In the genomic region with DNA sequence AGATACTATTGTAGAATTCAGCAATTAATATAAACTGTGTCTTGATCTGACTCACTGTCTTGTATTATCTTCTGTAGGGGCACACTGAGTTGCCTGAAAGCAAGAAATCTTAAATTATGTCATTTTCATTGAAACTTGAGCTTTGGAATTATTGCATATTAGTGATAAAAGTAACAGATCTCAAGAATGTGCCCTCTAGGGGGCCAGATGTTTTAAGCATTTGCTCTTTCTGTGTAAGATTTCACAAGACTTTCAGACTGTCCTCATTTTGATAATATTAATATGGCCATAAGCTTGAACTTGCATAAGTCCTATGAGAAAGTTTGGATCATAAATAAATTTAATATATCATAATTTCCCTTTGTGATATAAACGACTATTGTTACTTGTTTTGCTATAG, we compare ENCODE assay signal across 14 cellular contexts. TPM values are rescaled to one million over a fixed set of nuclear protein-coding genes. Genes with fewer than 3 reads are reported as not detected.
A peak's percentile ranks its signal among the peaks of the same experiment; 100 is the strongest.
DNase-seq lines count a peak whose midpoint lies in the region; TF ChIP-seq lines count a peak whose summit lies in the region.
"Had no signal": no experiment of that assay in that cellular context is flagged by ENCODE, and none has a peak within 500 bp of the region (broad histone marks: within the 10 kb centered on the region; RNA-seq: fewer than 3 reads in every experiment).

No MANE protein-coding gene starts in this region.

- H3K4me3 Mint-ChIP-seq in endodermal cell = no peak overlapping the region
- H3K4me3 Mint-ChIP-seq: nephron had no signal

- no peak overlapping the region for H3K27ac ChIP-seq in endodermal cell (ENCODE audit: low read depth, low read length)
- H3K27ac ChIP-seq: RWPE1, thoracic aorta had no signal

- no peaks in the 10 kb centered on the region for H3K4me1 Mint-ChIP-seq in endodermal cell
- H3K4me1 Mint-ChIP-seq: nephron had no signal

- H3K27ac Mint-ChIP-seq in endodermal cell = no peak overlapping the region
- H3K27ac Mint-ChIP-seq: activated naive CD4-positive, alpha-beta T cell treated with anti-CD3 and anti-CD28 coated beads, Interleukin-2, amount 50 U/mL, for 72 hours; nephron had no signal

- no peaks in the 10 kb centered on the region for H3K9me3 ChIP-seq in endodermal cell (ENCODE audit: control insufficient read depth, low read length)
- H3K9me3 ChIP-seq: thoracic aorta had no signal

- H3K4me3 ChIP-seq in GM12864 (ENCODE audit: low read depth, low read length) (no peak overlapping the region), endodermal cell (ENCODE audit: low read length) (no peak overlapping the region), skeletal muscle cell (ENCODE audit: low read depth, low read length) (no peak overlapping the region)
- H3K4me3 ChIP-seq: thoracic aorta had no signal

- WGBS in endodermal cell (ENCODE audit: insufficient coverage in 1 of 2, insufficient read length in 1 of 2), 2 experiments = 100% methylated on average over 1 of the region's 1 CpG; no CpG with 5 or more reads in 1 of the 2 experiments

- DNase-seq in GM12864 (ENCODE audit: low read depth) = no peak
- peak; percentile 15 for DNase-seq in NCI-H460 (ENCODE audit: extremely low read depth, low read depth)
- DNase-seq in endodermal cell = no peak
- peak; percentile 7 for DNase-seq in skeletal muscle cell (ENCODE audit: low read depth)
- DNase-seq in activated T-cell treated with anti-CD3 and anti-CD28 coated beads, Interleukin-2, amount 50 U/mL, for 48 hours = no peak
- DNase-seq in NCI-H345 (lab: John Stamatoyannopoulos, UW) = no peak
- no peak for DNase-seq in activated gamma-delta T cell (lab: John Stamatoyannopoulos, UW)
- DNase-seq: DMS53, NCI-H446 treated with DMSO at 0.1 percent for 48 hours, small intestine had no signal

- no peaks in the 10 kb centered on the region for H3K9me3 Mint-ChIP-seq in endodermal cell
- H3K9me3 Mint-ChIP-seq: activated naive CD4-positive, alpha-beta T cell treated with anti-CD3 and anti-CD28 coated beads, Interleukin-2, amount 50 U/mL, for 72 hours; nephron had no signal

- H3K4me1 ChIP-seq in endodermal cell (ENCODE audit: control insufficient read depth, insufficient read depth, low read length) = no peaks in the 10 kb centered on the region

- H3K27me3 ChIP-seq in endodermal cell (ENCODE audit: control insufficient read depth, insufficient read depth, low read length, poor library complexity, severe bottlenecking) = no peaks in the 10 kb centered on the region

- no peak overlapping the region for H3K9ac ChIP-seq in endodermal cell (ENCODE audit: extremely low read depth, low read length, poor library complexity, severe bottlenecking)

- TF ChIP-seq CTCF in GM12864 (IDR thresholded peaks at IDR 0.05; ENCODE audit: low read depth, low read length, missing control alignments) (peak; percentile 3), endodermal cell (conservative IDR thresholded peaks at IDR 0.05) (peak; percentile 42)

- no peaks in the 10 kb centered on the region for H3K27me3 Mint-ChIP-seq in endodermal cell (ENCODE audit: insufficient read depth)

- H3K36me3 Mint-ChIP-seq in endodermal cell (ENCODE audit: low read depth) = peaks cover 77% of the 10 kb centered on the region

- peaks cover 57% of the 10 kb centered on the region for H3K36me3 ChIP-seq in endodermal cell (ENCODE audit: control insufficient read depth, insufficient read depth, low read length)

RNA-seq across cellular contexts. Expression of a gene that starts 55.5 kb away (rescaled TPM):
- 7.1 and 7.8 TPM in 2 replicates for total RNA-seq in NCI-H460 (2014; rRNA removed; shearing (Covaris generic))
- polyA plus RNA-seq in NCI-H460 (2014; cell fraction: nucleus; rRNA removed) = 8.7 and 17.6 TPM in 2 replicates
- total RNA-seq in endodermal cell = 10 to 100 TPM; 58.7 to 89.9 TPM
- polyA plus RNA-seq in endodermal cell (2013, experiment 1 of 2) = 21.2 TPM
- polyA plus RNA-seq in endodermal cell (2013, experiment 2 of 2) = 21.9 TPM

Comparison
In these comparisons a context has a peak if more than half of its experiments do, and no peak if none do; other contexts are left out.
1. DNase-seq: peak in NCI-H460 (single experiment) and skeletal muscle cell (single experiment); none in GM12864 (single experiment), endodermal cell (single experiment), activated T-cell treated with anti-CD3 and anti-CD28 coated beads, Interleukin-2, amount 50 U/mL, for 48 hours (0 of 2), NCI-H345 (single experiment) and activated gamma-delta T cell (single experiment).